ENCODE assay signal across 24 cellular contexts in the genomic region with DNA sequence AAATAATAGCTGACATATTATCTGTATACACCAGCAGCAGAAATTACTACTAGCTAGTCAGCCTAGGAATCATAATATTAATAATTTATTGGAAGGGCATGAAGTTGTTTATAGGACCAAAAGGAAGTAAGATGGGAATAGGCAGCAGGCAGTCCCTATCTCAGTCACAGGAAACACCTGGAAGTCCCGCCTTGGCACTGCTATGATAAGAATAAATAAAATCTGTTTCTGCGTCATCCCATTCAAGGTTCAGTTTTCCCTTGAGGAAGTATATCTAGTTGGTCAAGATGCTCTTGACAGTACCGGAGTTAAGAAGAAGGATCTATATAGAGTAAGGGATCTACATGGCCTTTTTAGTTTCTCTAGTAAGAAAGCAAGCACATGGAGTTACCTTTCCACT.
"Had no signal": no experiment of that assay in that cellular context is flagged by ENCODE, and none has a peak within 500 bp of the region (broad histone marks: within the 10 kb centered on the region; RNA-seq: fewer than 3 reads in every experiment).

No MANE protein-coding gene starts in this region.

- H3K4me3 Mint-ChIP-seq: activated CD8-positive, alpha-beta T cell treated with anti-CD3 and anti-CD28 coated beads for 36 hours; activated naive CD8-positive, alpha-beta T cell treated with anti-CD3 and anti-CD28 coated beads, Interleukin-2, amount 10 ng/mL, durations not matched to agents 7 days and 5 days; activated T-cell treated with anti-CD3 and anti-CD28 coated beads, Interleukin-2, amount 50 U/mL, for 72 hours had no signal

- H3K27ac ChIP-seq: adrenal gland, breast epithelium, PC-9, VCaP had no signal

- H3K4me1 Mint-ChIP-seq: activated naive CD8-positive, alpha-beta T cell treated with anti-CD3 and anti-CD28 coated beads, Interleukin-2, amount 10 ng/mL, durations not matched to agents 7 days and 5 days had no signal

- H3K4me2 ChIP-seq: PC-9 had no signal

- H3K36me3 ChIP-seq: adrenal gland, breast epithelium, MG63 had no signal

- ATAC-seq: activated CD8-positive, alpha-beta T cell treated with anti-CD3 and anti-CD28 coated beads for 36 hours; activated T-cell treated with anti-CD3 and anti-CD28 coated beads, Interleukin-2, amount 50 U/mL, for 72 hours had no signal

- H3K9me3 ChIP-seq: adrenal gland, breast epithelium, MG63 had no signal

- DNase-seq: activated CD4-positive, CD25-positive, alpha-beta regulatory T cell; activated CD8-positive, alpha-beta memory T cell treated with anti-CD3 and anti-CD28 coated beads, Interleukin-2, amount 50 U/mL, for 4 hours; activated CD8-positive, alpha-beta T cell treated with anti-CD3 and anti-CD28 coated beads for 36 hours; activated gamma-delta T cell treated with Interleukin-2 at 50 U/mL for 16 hours; activated naive CD4-positive, alpha-beta T cell treated with anti-CD3 and anti-CD28 coated beads, Interleukin-2, amount 50 U/mL, for 16 hours; activated naive CD8-positive, alpha-beta T cell treated with anti-CD3 and anti-CD28 coated beads, Interleukin-2, amount 10 ng/mL, durations not matched to agents 7 days and 5 days; activated T-cell treated with anti-CD3 and anti-CD28 coated beads, Interleukin-2, amount 50 U/mL, for 72 hours; anterior cingulate cortex; caudate nucleus; MG63; MV-4-11; NCI-H1092 treated with DMSO at 0.1 percent for 48 hours; NCI-H1436; NCI-H187 treated with DMSO at 0.1 percent for 48 hours; NCI-H2081 treated with DMSO at 0.1 percent for 48 hours; NCI-H446; NCI-H524; PC-9; SIG-M5; T-helper 1 cell had no signal

- H3K27ac Mint-ChIP-seq: activated CD8-positive, alpha-beta T cell treated with anti-CD3 and anti-CD28 coated beads for 36 hours; activated naive CD8-positive, alpha-beta T cell treated with anti-CD3 and anti-CD28 coated beads, Interleukin-2, amount 10 ng/mL, durations not matched to agents 7 days and 5 days; activated T-cell treated with anti-CD3 and anti-CD28 coated beads, Interleukin-2, amount 50 U/mL, for 72 hours; activated T-helper 2 cell treated with anti-CD3 and anti-CD28 coated beads, Interferon-gamma antibody, Interleukin-2, Interleukin-4, amounts not matched to agents 10 μg/mL and 5 μg/mL and 100 μg/mL, durations not matched to agents 14 hours and 24 hours and 36 hours had no signal

- H3K9me3 Mint-ChIP-seq: activated CD8-positive, alpha-beta T cell treated with anti-CD3 and anti-CD28 coated beads for 36 hours; activated naive CD8-positive, alpha-beta T cell treated with anti-CD3 and anti-CD28 coated beads, Interleukin-2, amount 10 ng/mL, durations not matched to agents 7 days and 5 days; activated T-cell treated with anti-CD3 and anti-CD28 coated beads, Interleukin-2, amount 50 U/mL, for 72 hours; activated T-helper 2 cell treated with anti-CD3 and anti-CD28 coated beads, Interferon-gamma antibody, Interleukin-2, Interleukin-4, amounts not matched to agents 10 μg/mL and 5 μg/mL and 100 μg/mL, durations not matched to agents 14 hours and 24 hours and 36 hours had no signal

- H3K36me3 Mint-ChIP-seq: activated naive CD8-positive, alpha-beta T cell treated with anti-CD3 and anti-CD28 coated beads, Interleukin-2, amount 10 ng/mL, durations not matched to agents 7 days and 5 days had no signal

- H3K27me3 ChIP-seq: adrenal gland, breast epithelium, MG63 had no signal

- H3K4me1 ChIP-seq: adrenal gland, breast epithelium had no signal

- H3K4me3 ChIP-seq: adrenal gland, breast epithelium, MG63, PC-9 had no signal
